Comparison of ENCODE assay signal across 15 cellular contexts in the genomic region with DNA sequence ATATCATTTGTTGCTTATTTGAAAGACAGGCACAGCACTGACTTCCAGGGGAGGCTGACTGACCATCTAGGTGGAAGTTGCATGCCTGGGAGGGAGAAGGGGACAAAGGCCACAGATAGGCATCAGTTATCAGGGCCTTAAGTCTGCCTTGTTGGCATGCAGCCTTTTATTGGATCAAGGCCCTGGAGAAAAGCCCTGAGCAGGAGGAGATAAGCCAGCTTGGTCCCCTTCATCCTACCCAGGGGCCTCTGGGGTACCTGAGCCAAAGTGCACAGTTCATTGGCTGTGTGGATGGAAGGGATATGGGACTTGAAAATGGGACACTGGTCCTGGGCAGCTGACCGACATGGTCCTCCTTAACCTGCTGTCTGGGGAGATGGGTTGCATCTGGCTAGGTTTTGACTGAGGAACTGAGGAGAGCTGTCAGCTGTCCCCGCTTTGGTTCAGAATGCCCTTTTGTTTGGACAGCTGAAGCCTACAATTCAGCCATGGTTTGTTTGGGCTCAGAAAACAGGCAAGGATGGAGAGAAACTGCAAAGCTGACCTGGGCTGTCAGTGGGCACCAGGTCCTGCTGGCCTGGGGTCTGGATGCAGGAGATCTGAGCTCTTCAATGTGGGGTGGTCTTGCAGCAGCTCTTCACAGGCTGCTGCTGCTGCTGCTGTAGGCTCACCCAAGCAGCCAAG.
DNase-seq lines count a peak whose midpoint lies in the region; ATAC-seq, FAIRE-seq and TF ChIP-seq lines count a peak whose summit lies in the region.
"Had no signal": no experiment of that assay in that cellular context is flagged by ENCODE, and none has a peak within 500 bp of the region (broad histone marks: within the 10 kb centered on the region; RNA-seq: fewer than 3 reads in every experiment).

No MANE protein-coding gene starts in this region.

- dilution Hi-C loops in endothelial cell of umbilical vein (cut with MboI; ENCODE audit: extremely low pct_ligation_motif_present, low sequenced_read_pairs), result no loop called here

- TF ChIP-seq CTCF in A549 (IDR thresholded peaks at IDR 0.05), result no peak
- TF ChIP-seq CTCF in endothelial cell of umbilical vein (IDR thresholded peaks at IDR 0.05; ENCODE audit: extremely low read depth in 1 of 2, insufficient read depth in 1 of 2, low read depth in 1 of 2, low read length in 2 of 2), result no peak

- H3K27ac Mint-ChIP-seq in activated naive CD4-positive, alpha-beta T cell treated with anti-CD3 and anti-CD28 coated beads, Interleukin-2, amount 50 U/mL, for 72 hours, result no peak overlapping the region
- H3K27ac Mint-ChIP-seq: dendritic cell treated with granulocyte-macrophage colony-stimulating factor and Interleukin-4, amounts not matched to agents 40 ng/mL and 50 ng/mL, for 4 days; natural killer cell had no signal

- POLR2A ChIA-PET in A549 (lab: Yijun Ruan, JAX) (no interaction called here), endothelial cell of umbilical vein (lab: Charles Lee) (interaction anchor here (0.6 kb wide), 1 partner anchor 14 kb away, joined by 3 read pairs; no protein-coding TSS in a partner anchor)

- H3K4me1 ChIP-seq in A549 (peaks cover 99% of the 10 kb centered on the region), endothelial cell of umbilical vein (ENCODE audit: control insufficient read depth, extremely low read depth, insufficient read depth, low read length) (peaks cover 40% of the 10 kb centered on the region), neuronal stem cell (ENCODE audit: control insufficient read depth in 2 of 2, insufficient read depth in 1 of 2, low read depth in 1 of 2, low read length in 2 of 2) (peaks cover 3 to 19% of the 10 kb centered on the region in 2 donors)

- peak overlapping the region; percentile 79 for H3K4me2 ChIP-seq in A549
- H3K4me2 ChIP-seq in endothelial cell of umbilical vein (ENCODE audit: insufficient read depth, low read length), result no peak overlapping the region
- no peak overlapping the region for H3K4me2 ChIP-seq in neuronal stem cell (ENCODE audit: insufficient read depth, low read length, poor library complexity, severe bottlenecking)

- H3K14ac ChIP-seq in neuronal stem cell (ENCODE audit: low read length), result no peak overlapping the region

- FAIRE-seq in A549 (lab: Jason Lieb, UNC), result no peak
- no peak for FAIRE-seq in endothelial cell of umbilical vein (lab: Jason Lieb, UNC)
- FAIRE-seq: RCC 7860, TTC549 had no signal

- no peak for TF ChIP-seq RAD21 in A549 (conservative IDR thresholded peaks at IDR 0.05 in 1 of 2, IDR thresholded peaks at IDR 0.05 in 1 of 2)

- H2BK120ac ChIP-seq in neuronal stem cell (ENCODE audit: low read depth, low read length), result no peak overlapping the region

- DNase-seq in A549 (ENCODE audit: low read depth in 1 of 2, low spot score in 1 of 2), result no peak
- DNase-seq in OCI-M1 (lab: John Stamatoyannopoulos, UW), result peak; percentile 35
- no peak for DNase-seq in endothelial cell of umbilical vein (ENCODE audit: low read depth, low spot score)
- no peak for DNase-seq in neuronal stem cell (ENCODE audit: low spot score)
- no peak for DNase-seq in NCI-H1105 treated with DMSO at 0.1 percent for 48 hours (lab: John Stamatoyannopoulos, UW)
- no peak for DNase-seq in NCI-H2029 (lab: John Stamatoyannopoulos, UW)
- DNase-seq in activated naive CD4-positive, alpha-beta T cell treated with anti-CD3 and anti-CD28 coated beads, Interleukin-2, amount 50 U/mL, for 72 hours (ENCODE audit: low spot score in 2 of 2), result no peak
- DNase-seq: DMS 273 treated with DMSO at 0.1 percent for 48 hours, natural killer cell, NCI-H226, upper lobe of right lung had no signal

- H3K27ac ChIP-seq in A549 (peak overlapping the region; percentile 32 to 79; a peak in 4 of 6 replicates), endothelial cell of umbilical vein (ENCODE audit: insufficient read depth, low read depth, low read length) (no peak overlapping the region), neuronal stem cell (replicated peaks; ENCODE audit: low read length) (no peak overlapping the region)
- H3K27ac ChIP-seq: upper lobe of right lung had no signal

- H3K9me1 ChIP-seq in endothelial cell of umbilical vein (replicated peaks; ENCODE audit: control insufficient read depth, extremely low read depth, insufficient read depth, low read length), result no peaks in the 10 kb centered on the region

- H3K23ac ChIP-seq in neuronal stem cell (ENCODE audit: low read depth, low read length, poor library complexity), result no peak overlapping the region

- no peak overlapping the region for H3K9ac ChIP-seq in endothelial cell of umbilical vein (replicated peaks; ENCODE audit: extremely low read depth, insufficient read depth, low read length)
- no peak overlapping the region for H3K9ac ChIP-seq in neuronal stem cell (ENCODE audit: low read depth, low read length, poor library complexity)

- H4K8ac ChIP-seq in neuronal stem cell (ENCODE audit: low read depth, low read length), result no peak overlapping the region

- H4K91ac ChIP-seq in neuronal stem cell (ENCODE audit: low read depth, low read length, poor library complexity), result no peak overlapping the region

- H2AK5ac ChIP-seq in neuronal stem cell (ENCODE audit: low read depth, low read length), result no peak overlapping the region

- no peaks in the 10 kb centered on the region for H3K36me3 Mint-ChIP-seq in activated naive CD4-positive, alpha-beta T cell treated with anti-CD3 and anti-CD28 coated beads, Interleukin-2, amount 50 U/mL, for 72 hours
- H3K36me3 Mint-ChIP-seq: natural killer cell had no signal

- no peak overlapping the region for H3K4ac ChIP-seq in neuronal stem cell (ENCODE audit: low read length)

- no peaks in the 10 kb centered on the region for H3K79me1 ChIP-seq in neuronal stem cell (ENCODE audit: low read depth, low read length)

- no peak for TF ChIP-seq EP300 in A549 (IDR thresholded peaks at IDR 0.05)

- no TSS peak for BruUV-seq in endothelial cell of umbilical vein (replicated peaks; lab: Mats Ljungman, UMichigan)

- H2BK5ac ChIP-seq in neuronal stem cell (ENCODE audit: low read length), result no peak overlapping the region

- peaks cover 2% of the 10 kb centered on the region for H4K20me1 ChIP-seq in endothelial cell of umbilical vein (replicated peaks; ENCODE audit: control insufficient read depth, extremely low read depth, insufficient read depth, low read length)

- H3K18ac ChIP-seq in neuronal stem cell (ENCODE audit: low read length), result peak overlapping the region; percentile 40

- peaks cover 98% of the 10 kb centered on the region for H3K79me2 ChIP-seq in endothelial cell of umbilical vein (ENCODE audit: control insufficient read depth, insufficient read depth, low read length)

- CTCF ChIA-PET in A549 (lab: Yijun Ruan, JAX) (interaction anchor here (0.6 kb wide), 1 partner anchor 37 kb away, joined by 3 read pairs; no protein-coding TSS in a partner anchor), endothelial cell of umbilical vein (lab: Charles Lee) (interaction anchor here (1.5 kb wide), 1 partner anchor 9 kb away, joined by 5 read pairs; no protein-coding TSS in a partner anchor)

- H3K9me3 ChIP-seq in A549 (no peaks in the 10 kb centered on the region), endothelial cell of umbilical vein (replicated peaks; ENCODE audit: control insufficient read depth, insufficient read depth, low read length) (no peaks in the 10 kb centered on the region), neuronal stem cell (replicated peaks in 1 of 2; ENCODE audit: control insufficient read depth in 2 of 2, insufficient read depth in 1 of 2, low read depth in 1 of 2, low read length in 2 of 2) (no peaks in the 10 kb centered on the region)
- H3K9me3 ChIP-seq: upper lobe of right lung had no signal

- H2AFZ ChIP-seq in endothelial cell of umbilical vein (ENCODE audit: low read depth, low read length) (no peak overlapping the region), neuronal stem cell (ENCODE audit: low read length) (no peak overlapping the region)

- H3K4me3 ChIP-seq in A549 (no peak overlapping the region), endothelial cell of umbilical vein (replicated peaks in 1 of 3; ENCODE audit: insufficient read depth in 1 of 3, low read depth in 1 of 3, low read length in 3 of 3) (no peak overlapping the region), neuronal stem cell (ENCODE audit: low read length in 2 of 2) (no peak overlapping the region)
- H3K4me3 ChIP-seq: upper lobe of right lung had no signal

- no peak overlapping the region for H2BK15ac ChIP-seq in neuronal stem cell (ENCODE audit: low read length)

- TF ChIP-seq POLR2A in A549 (IDR thresholded peaks at IDR 0.05; ENCODE audit: low read length), result no peak
- no peak for TF ChIP-seq POLR2A in endothelial cell of umbilical vein (IDR thresholded peaks at IDR 0.05; ENCODE audit: low read depth, low read length)

- no peak overlapping the region for H2BK12ac ChIP-seq in neuronal stem cell (ENCODE audit: low read length)

- ATAC-seq in A549, result no peak
- no peak for ATAC-seq in activated naive CD4-positive, alpha-beta T cell treated with anti-CD3 and anti-CD28 coated beads, Interleukin-2, amount 50 U/mL, for 72 hours
- ATAC-seq in GM21737 (IDR thresholded peaks at IDR 0.05; ENCODE audit: unreplicated experiment), result no peak
- ATAC-seq: natural killer cell, upper lobe of right lung had no signal

- no peaks in the 10 kb centered on the region for H3K27me3 ChIP-seq in endothelial cell of umbilical vein (ENCODE audit: control insufficient read depth in 2 of 2, insufficient read depth in 2 of 2, low read length in 2 of 2)
- no peaks in the 10 kb centered on the region for H3K27me3 ChIP-seq in neuronal stem cell (ENCODE audit: control insufficient read depth in 3 of 3, insufficient read depth in 3 of 3, low read depth in 1 of 3, low read length in 3 of 3)
- H3K27me3 ChIP-seq: upper lobe of right lung had no signal

- no peaks in the 10 kb centered on the region for H3K36me3 ChIP-seq in endothelial cell of umbilical vein (ENCODE audit: control insufficient read depth in 2 of 2, extremely low read depth in 1 of 2, insufficient read depth in 2 of 2, low read length in 2 of 2)
- H3K36me3 ChIP-seq in neuronal stem cell (replicated peaks in 1 of 2; ENCODE audit: control insufficient read depth in 2 of 2, insufficient read depth in 2 of 2, low read length in 2 of 2), result no peaks in the 10 kb centered on the region
- H3K36me3 ChIP-seq: upper lobe of right lung had no signal

- 90% methylated on average over 2 of the region's 2 CpGs for WGBS in A549 (ENCODE audit: missing lambda C conversion rate)
- no CpG with 5 or more reads among the region's 2 CpGs for WGBS in neuronal stem cell (ENCODE audit: extremely low coverage in 2 of 2, insufficient read length in 2 of 2, insufficient replicate concordance in 1 of 2), 2 donors

- H3K9me3 Mint-ChIP-seq in activated naive CD4-positive, alpha-beta T cell treated with anti-CD3 and anti-CD28 coated beads, Interleukin-2, amount 50 U/mL, for 72 hours, result no peaks in the 10 kb centered on the region
- H3K9me3 Mint-ChIP-seq: dendritic cell treated with granulocyte-macrophage colony-stimulating factor and Interleukin-4, amounts not matched to agents 40 ng/mL and 50 ng/mL, for 4 days; natural killer cell had no signal

- intact Hi-C loops in endothelial cell of umbilical vein (cut with micrococcal nuclease), result no loop called here

TF ChIP-seq in endothelial cell of umbilical vein, 7 proteins besides CTCF, POLR2A, EP300 and RAD21 (continues in another document):
- TF ChIP-seq POLR2AphosphoS5 (IDR thresholded peaks at IDR 0.05; ENCODE audit: insufficient read depth, low read depth, low read length) (peak; percentile 18), GATA2 (IDR thresholded peaks at IDR 0.05; ENCODE audit: insufficient read depth, insufficient read length, low read depth, low read length) (no peak)

Comparison
In these comparisons a context has a peak if more than half of its experiments do, and no peak if none do; other contexts are left out.
1. H3K27ac ChIP-seq: peak in A549 (2 of 2); none in endothelial cell of umbilical vein (single experiment) and neuronal stem cell (single experiment).